19 cellular contexts compared by ENCODE assay signal in the genomic region with DNA sequence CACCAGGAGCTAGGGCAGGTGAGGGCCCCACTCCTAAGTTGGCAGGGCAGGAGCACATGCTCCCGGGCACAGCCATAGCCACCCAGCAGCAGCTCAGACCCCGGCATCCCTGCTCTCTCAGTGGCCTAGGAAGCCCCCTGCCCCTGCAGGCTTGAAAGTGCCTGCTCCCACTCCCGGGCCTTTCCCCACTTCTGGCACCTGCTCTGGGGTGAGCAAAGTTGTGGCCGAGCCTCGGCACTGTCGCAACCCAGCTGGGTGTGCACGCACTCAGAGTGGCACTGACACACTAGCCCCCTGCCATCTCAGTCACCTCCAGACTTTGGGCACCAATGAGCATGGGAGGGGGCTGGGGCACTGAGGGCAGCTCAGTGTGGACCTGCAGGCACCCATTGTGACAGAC.
DNase-seq lines count a peak whose midpoint lies in the region; ATAC-seq and TF ChIP-seq lines count a peak whose summit lies in the region.
"Had no signal": no experiment of that assay in that cellular context is flagged by ENCODE, and none has a peak within 500 bp of the region (broad histone marks: within the 10 kb centered on the region; RNA-seq: fewer than 3 reads in every experiment).

No MANE protein-coding gene starts in this region.

- H3K79me1 ChIP-seq in IMR-90 (ENCODE audit: low read depth in 1 of 2, low read length in 2 of 2) (no peaks in the 10 kb centered on the region), neuronal stem cell (ENCODE audit: low read depth, low read length) (no peaks in the 10 kb centered on the region)

- no peak for TF ChIP-seq POLR2A in IMR-90 (IDR thresholded peaks at IDR 0.05; ENCODE audit: low read depth, low read length)

- no peak overlapping the region for H2BK5ac ChIP-seq in IMR-90 (ENCODE audit: low read depth, low read length, poor library complexity, severe bottlenecking)
- H2BK5ac ChIP-seq in neuronal stem cell (ENCODE audit: low read length), result no peak overlapping the region

- no peak overlapping the region for H4K5ac ChIP-seq in IMR-90 (ENCODE audit: low read depth, low read length)

- H4K91ac ChIP-seq in IMR-90 (ENCODE audit: insufficient read depth, low read depth, low read length) (no peak overlapping the region), neuronal stem cell (ENCODE audit: low read depth, low read length, poor library complexity) (no peak overlapping the region)

- dilution Hi-C loops in IMR-90 (cut with HindIII; ENCODE audit: low sequenced_read_pairs, unreplicated experiment), result no loop called here

- H2BK15ac ChIP-seq in IMR-90 (ENCODE audit: low read depth, low read length) (no peak overlapping the region), neuronal stem cell (ENCODE audit: low read length) (no peak overlapping the region)

- in situ Hi-C loops in IMR-90 (cut with MboI; ENCODE audit: low sequenced_read_pairs), result no loop called here

- H2BK20ac ChIP-seq in IMR-90 (ENCODE audit: low read depth, low read length), result no peak overlapping the region

- H3K27ac ChIP-seq in IMR-90 (ENCODE audit: insufficient read depth, low read length), result no peak overlapping the region
- no peak overlapping the region for H3K27ac ChIP-seq in neuronal stem cell (replicated peaks; ENCODE audit: low read length)
- H3K27ac ChIP-seq: BLaER1, C4-2B had no signal

- H3K4me1 ChIP-seq in IMR-90 (ENCODE audit: control insufficient read depth, insufficient read depth, low read length) (no peaks in the 10 kb centered on the region), neuronal stem cell (ENCODE audit: control insufficient read depth in 2 of 2, insufficient read depth in 1 of 2, low read depth in 1 of 2, low read length in 2 of 2) (no peaks in the 10 kb centered on the region)
- H3K4me1 ChIP-seq: BLaER1, Caco-2, HAP-1 had no signal

- H3K23ac ChIP-seq in IMR-90 (ENCODE audit: low read depth, low read length) (no peak overlapping the region), neuronal stem cell (ENCODE audit: low read depth, low read length, poor library complexity) (no peak overlapping the region)

- no peak overlapping the region for H2AK5ac ChIP-seq in IMR-90 (ENCODE audit: low read depth, low read length)
- no peak overlapping the region for H2AK5ac ChIP-seq in neuronal stem cell (ENCODE audit: low read depth, low read length)

- no TSS peak for BruUV-seq in IMR-90 (replicated peaks; lab: Mats Ljungman, UMichigan)

- TF ChIP-seq RAD21 in IMR-90 (IDR thresholded peaks at IDR 0.05; ENCODE audit: low read length), result no peak

- TF ChIP-seq CTCF in IMR-90 (conservative IDR thresholded peaks at IDR 0.05; ENCODE audit: low read depth, low read length) (no peak), chondrocyte (IDR thresholded peaks at IDR 0.05) (no peak), GM20000 (IDR thresholded peaks at IDR 0.05; ENCODE audit: extremely low read depth, missing control alignments) (no peak), omental fat pad (IDR thresholded peaks at IDR 0.05) (no peak)

- no peaks in the 10 kb centered on the region for H4K20me1 ChIP-seq in IMR-90 (ENCODE audit: insufficient read depth, low read length)
- H4K20me1 ChIP-seq: BLaER1 had no signal

- CTCF ChIA-PET in IMR-90 (lab: Yijun Ruan, JAX), result no interaction called here
- CTCF ChIA-PET in activated CD8-positive, alpha-beta memory T cell treated with anti-CD3 and anti-CD28 coated beads, Interleukin-2, amount 10 ng/mL, durations not matched to agents 7 days and 5 days (lab: Charles Lee), result no interaction called here

- H3K27me3 ChIP-seq in IMR-90 (ENCODE audit: control insufficient read depth, insufficient read depth, low read length) (peaks cover 25% of the 10 kb centered on the region), neuronal stem cell (ENCODE audit: control insufficient read depth in 3 of 3, insufficient read depth in 3 of 3, low read depth in 1 of 3, low read length in 3 of 3) (peaks cover 0 to 8% (median 0%) of the 10 kb centered on the region in 3 experiments)
- H3K27me3 ChIP-seq: BLaER1 had no signal

- H3K36me3 Mint-ChIP-seq in chondrocyte (ENCODE audit: low read depth), result no peaks in the 10 kb centered on the region
- H3K36me3 Mint-ChIP-seq in activated CD8-positive, alpha-beta memory T cell treated with anti-CD3 and anti-CD28 coated beads, Interleukin-2, amount 10 ng/mL, durations not matched to agents 7 days and 5 days, result no peaks in the 10 kb centered on the region
- no peaks in the 10 kb centered on the region for H3K36me3 Mint-ChIP-seq in activated T-helper 2 cell treated with anti-CD3 and anti-CD28 coated beads, Interferon-gamma antibody, Interleukin-2, Interleukin-4, amounts not matched to agents 10 μg/mL and 5 μg/mL and 100 μg/mL, durations not matched to agents 14 hours and 24 hours and 36 hours (ENCODE audit: low read depth)
- H3K36me3 Mint-ChIP-seq: CD4-positive, CD25-positive, alpha-beta regulatory T cell; CD8-positive, alpha-beta T cell had no signal

- 40% methylated on average over 3 of the region's 7 CpGs; no CpG with 5 or more reads in 1 of the 2 experiments for WGBS in IMR-90 (ENCODE audit: extremely low coverage in 2 of 2, insufficient read length in 1 of 2), 2 experiments
- WGBS in neuronal stem cell (ENCODE audit: extremely low coverage in 2 of 2, insufficient read length in 2 of 2, insufficient replicate concordance in 1 of 2), 2 donors, result no CpG with 5 or more reads among the region's 7 CpGs

- peaks cover 3% of the 10 kb centered on the region; the same call in 1 of the 2 replicates for H3K9me1 ChIP-seq in IMR-90 (ENCODE audit: insufficient read depth, low read length)

- no peak overlapping the region for H3K4me3 ChIP-seq in IMR-90 (ENCODE audit: insufficient read depth, low read depth, low read length)
- H3K4me3 ChIP-seq in neuronal stem cell (ENCODE audit: low read length in 2 of 2), result peak overlapping the region in 1 of 2 donors; percentile 32
- H3K4me3 ChIP-seq: BLaER1, GM23338, HAP-1 had no signal

- H3K56ac ChIP-seq in IMR-90 (ENCODE audit: extremely low read depth, insufficient read depth, low read length), result no peak overlapping the region

- peaks cover 13% of the 10 kb centered on the region for H3K9me3 ChIP-seq in IMR-90 (ENCODE audit: control insufficient read depth, insufficient read depth, low read length)
- peaks cover 7 to 15% of the 10 kb centered on the region in 2 donors for H3K9me3 ChIP-seq in neuronal stem cell (replicated peaks in 1 of 2; ENCODE audit: control insufficient read depth in 2 of 2, insufficient read depth in 1 of 2, low read depth in 1 of 2, low read length in 2 of 2)

- H2BK120ac ChIP-seq in IMR-90 (ENCODE audit: low read depth, low read length) (no peak overlapping the region), neuronal stem cell (ENCODE audit: low read depth, low read length) (no peak overlapping the region)

- H3K9me3 Mint-ChIP-seq in chondrocyte (ENCODE audit: low read depth), result peaks cover 6% of the 10 kb centered on the region
- H3K9me3 Mint-ChIP-seq in activated CD8-positive, alpha-beta memory T cell treated with anti-CD3 and anti-CD28 coated beads, Interleukin-2, amount 10 ng/mL, durations not matched to agents 7 days and 5 days (ENCODE audit: low read depth), result no peaks in the 10 kb centered on the region
- peaks cover 7% of the 10 kb centered on the region for H3K9me3 Mint-ChIP-seq in activated T-helper 2 cell treated with anti-CD3 and anti-CD28 coated beads, Interferon-gamma antibody, Interleukin-2, Interleukin-4, amounts not matched to agents 10 μg/mL and 5 μg/mL and 100 μg/mL, durations not matched to agents 14 hours and 24 hours and 36 hours
- H3K9me3 Mint-ChIP-seq: CD8-positive, alpha-beta T cell had no signal

- H3K9ac ChIP-seq in IMR-90 (ENCODE audit: low read depth, low read length) (no peak overlapping the region), neuronal stem cell (ENCODE audit: low read depth, low read length, poor library complexity) (peak overlapping the region; percentile 54)
- H3K9ac ChIP-seq: BLaER1 had no signal

- H4K8ac ChIP-seq in IMR-90 (ENCODE audit: low read depth in 2 of 2, low read length in 2 of 2) (no peak overlapping the region), neuronal stem cell (ENCODE audit: low read depth, low read length) (no peak overlapping the region)

- no peaks in the 10 kb centered on the region for H3K36me3 ChIP-seq in IMR-90 (ENCODE audit: control insufficient read depth, insufficient read depth, low read length)
- no peaks in the 10 kb centered on the region for H3K36me3 ChIP-seq in neuronal stem cell (replicated peaks in 1 of 2; ENCODE audit: control insufficient read depth in 2 of 2, insufficient read depth in 2 of 2, low read length in 2 of 2)
- H3K36me3 ChIP-seq: HAP-1 had no signal

- H3K27me3 Mint-ChIP-seq in chondrocyte (ENCODE audit: low read depth), result peaks cover 3% of the 10 kb centered on the region
- peaks cover 4% of the 10 kb centered on the region for H3K27me3 Mint-ChIP-seq in activated CD8-positive, alpha-beta memory T cell treated with anti-CD3 and anti-CD28 coated beads, Interleukin-2, amount 10 ng/mL, durations not matched to agents 7 days and 5 days
- H3K27me3 Mint-ChIP-seq in activated T-helper 2 cell treated with anti-CD3 and anti-CD28 coated beads, Interferon-gamma antibody, Interleukin-2, Interleukin-4, amounts not matched to agents 10 μg/mL and 5 μg/mL and 100 μg/mL, durations not matched to agents 14 hours and 24 hours and 36 hours (ENCODE audit: low read depth), result no peaks in the 10 kb centered on the region

- no peak overlapping the region for H3K4me3 Mint-ChIP-seq in chondrocyte (ENCODE audit: unreplicated experiment)
- H3K4me3 Mint-ChIP-seq in activated CD8-positive, alpha-beta memory T cell treated with anti-CD3 and anti-CD28 coated beads, Interleukin-2, amount 10 ng/mL, durations not matched to agents 7 days and 5 days, result no peak overlapping the region
- H3K4me3 Mint-ChIP-seq in activated T-helper 2 cell treated with anti-CD3 and anti-CD28 coated beads, Interferon-gamma antibody, Interleukin-2, Interleukin-4, amounts not matched to agents 10 μg/mL and 5 μg/mL and 100 μg/mL, durations not matched to agents 14 hours and 24 hours and 36 hours (ENCODE audit: low read depth), result no peak overlapping the region
- H3K4me3 Mint-ChIP-seq: B cell; CD4-positive, CD25-positive, alpha-beta regulatory T cell; CD8-positive, alpha-beta T cell; GM23338; HFFc6 had no signal

- no peak overlapping the region for H3K18ac ChIP-seq in IMR-90 (ENCODE audit: low read depth, low read length)
- no peak overlapping the region for H3K18ac ChIP-seq in neuronal stem cell (ENCODE audit: low read length)

- H3K4me2 ChIP-seq in IMR-90 (ENCODE audit: low read depth, low read length), result no peak overlapping the region
- H3K4me2 ChIP-seq in neuronal stem cell (ENCODE audit: insufficient read depth, low read length, poor library complexity, severe bottlenecking), result no peak overlapping the region
- H3K4me2 ChIP-seq: BLaER1, GM23338 had no signal

- DNase-seq in IMR-90 (no peak), chondrocyte (ENCODE audit: low spot score) (peak; percentile 70), neuronal stem cell (ENCODE audit: low spot score) (no peak), GM20000 (ENCODE audit: low spot score) (no peak), omental fat pad (ENCODE audit: low spot score) (no peak)
- no peak for DNase-seq in activated CD8-positive, alpha-beta memory T cell treated with anti-CD3 and anti-CD28 coated beads, Interleukin-2, amount 10 ng/mL, durations not matched to agents 7 days and 5 days
- no peak for DNase-seq in activated T-helper 2 cell treated with anti-CD3 and anti-CD28 coated beads, Interferon-gamma antibody, Interleukin-2, Interleukin-4, amounts not matched to agents 10 μg/mL and 5 μg/mL and 100 μg/mL, durations not matched to agents 14 hours and 24 hours and 36 hours (ENCODE audit: low spot score)
- DNase-seq: Caco-2; CD4-positive, CD25-positive, alpha-beta regulatory T cell; CD8-positive, alpha-beta T cell; DMS153; DND-41; HFFc6 had no signal

- H3K14ac ChIP-seq in IMR-90 (replicated peaks; ENCODE audit: low read depth, low read length) (no peak overlapping the region), neuronal stem cell (ENCODE audit: low read length) (no peak overlapping the region)

- H2AFZ ChIP-seq in IMR-90 (replicated peaks; ENCODE audit: low read length, poor library complexity) (peak overlapping the region; percentile 5), neuronal stem cell (ENCODE audit: low read length) (no peak overlapping the region)
- H2AFZ ChIP-seq: GM23338 had no signal

- H2BK12ac ChIP-seq in neuronal stem cell (ENCODE audit: low read length), result no peak overlapping the region

- ATAC-seq in IMR-90 (ENCODE audit: low read depth) (no peak), esophagus mucosa (peak; percentile 31), omental fat pad (ENCODE audit: low FRiP score) (no peak)
- ATAC-seq in activated CD8-positive, alpha-beta memory T cell treated with anti-CD3 and anti-CD28 coated beads, Interleukin-2, amount 10 ng/mL, durations not matched to agents 7 days and 5 days, result no peak
- ATAC-seq: CD8-positive, alpha-beta T cell; GM23338 had no signal

- no peak overlapping the region for H3K4ac ChIP-seq in IMR-90 (ENCODE audit: low read depth, low read length)
- H3K4ac ChIP-seq in neuronal stem cell (ENCODE audit: low read length), result no peak overlapping the region

- intact Hi-C loops in IMR-90 (cut with micrococcal nuclease), result no loop called here
- intact Hi-C loops in activated T-helper 2 cell treated with anti-CD3 and anti-CD28 coated beads, Interferon-gamma antibody, Interleukin-2, Interleukin-4, amounts not matched to agents 10 μg/mL and 5 μg/mL and 100 μg/mL, durations not matched to agents 14 hours and 24 hours and 36 hours (cut with micrococcal nuclease), result no loop called here

- no peaks in the 10 kb centered on the region for H3K4me1 Mint-ChIP-seq in chondrocyte (ENCODE audit: low read depth)
- H3K4me1 Mint-ChIP-seq in activated CD8-positive, alpha-beta memory T cell treated with anti-CD3 and anti-CD28 coated beads, Interleukin-2, amount 10 ng/mL, durations not matched to agents 7 days and 5 days, result no peaks in the 10 kb centered on the region
- H3K4me1 Mint-ChIP-seq in activated T-helper 2 cell treated with anti-CD3 and anti-CD28 coated beads, Interferon-gamma antibody, Interleukin-2, Interleukin-4, amounts not matched to agents 10 μg/mL and 5 μg/mL and 100 μg/mL, durations not matched to agents 14 hours and 24 hours and 36 hours (ENCODE audit: low read depth), result no peaks in the 10 kb centered on the region
- H3K4me1 Mint-ChIP-seq: B cell; CD4-positive, CD25-positive, alpha-beta regulatory T cell; GM23338 had no signal

- H3K27ac Mint-ChIP-seq in chondrocyte (ENCODE audit: unreplicated experiment), result no peak overlapping the region
- H3K27ac Mint-ChIP-seq in activated CD8-positive, alpha-beta memory T cell treated with anti-CD3 and anti-CD28 coated beads, Interleukin-2, amount 10 ng/mL, durations not matched to agents 7 days and 5 days, result no peak overlapping the region
- H3K27ac Mint-ChIP-seq in activated T-helper 2 cell treated with anti-CD3 and anti-CD28 coated beads, Interferon-gamma antibody, Interleukin-2, Interleukin-4, amounts not matched to agents 10 μg/mL and 5 μg/mL and 100 μg/mL, durations not matched to agents 14 hours and 24 hours and 36 hours, result no peak overlapping the region
- H3K27ac Mint-ChIP-seq: B cell; CD4-positive, CD25-positive, alpha-beta regulatory T cell; CD8-positive, alpha-beta T cell; GM23338; HFFc6 had no signal

- POLR2A ChIA-PET in IMR-90 (lab: Charles Lee; ENCODE audit: unreplicated experiment), result no interaction called here

- no peak overlapping the region for H2AK9ac ChIP-seq in IMR-90 (replicated peaks; ENCODE audit: low read depth, low read length, poor library complexity)
